Comparison of ENCODE assay signal across 8 cellular contexts in genomic region chr18:32049393-32050161, GRCh38. TPM values are rescaled to one million over a fixed set of nuclear protein-coding genes. Genes with fewer than 3 reads are reported as not detected.
DNase-seq lines count a peak whose midpoint lies in the region; ATAC-seq and TF ChIP-seq lines count a peak whose summit lies in the region.

No MANE protein-coding gene starts in this region.

- H3K36me3 Mint-ChIP-seq in activated B cell treated with CpG ODN at 0.5 μM for 24 hours (ENCODE audit: low read depth): peaks cover 5% of the 10 kb centered on the region

- H3K79me2 ChIP-seq in ACC112 (ENCODE audit: control insufficient read depth, insufficient read depth, low read length, unreplicated experiment): no peaks in the 10 kb centered on the region

- no peaks in the 10 kb centered on the region for H3K27me3 Mint-ChIP-seq in activated B cell treated with CpG ODN at 0.5 μM for 24 hours

- no peaks in the 10 kb centered on the region for H3K9me3 Mint-ChIP-seq in activated B cell treated with CpG ODN at 0.5 μM for 24 hours

- POLR2A ChIA-PET in activated B cell treated with CpG ODN at 0.5 μM for 24 hours (lab: Charles Lee): interaction anchor here (0.6 to 2.2 kb wide), 6 partner anchors 9 to 42 kb away, joined by 3 to 20 read pairs (median 6); partner anchors contain the start of genes RNF125 and RNF138

- peaks cover 8% of the 10 kb centered on the region for H3K4me1 ChIP-seq in ACC112 (ENCODE audit: control insufficient read depth, insufficient read depth, low read length, unreplicated experiment)
- H3K4me1 ChIP-seq in foreskin keratinocyte: no peaks in the 10 kb centered on the region

- CTCF ChIA-PET in activated B cell treated with CpG ODN at 0.5 μM for 24 hours (lab: Charles Lee): interaction anchor here (0.5 to 1.1 kb wide), 2 partner anchors 23 to 30 kb away, joined by 3 to 5 read pairs; no protein-coding TSS in a partner anchor

- peak overlapping the region; percentile 12 for H3K4me3 Mint-ChIP-seq in activated B cell treated with CpG ODN at 0.5 μM for 24 hours

- ATAC-seq in HG02678 (IDR thresholded peaks at IDR 0.05; ENCODE audit: unreplicated experiment) (peak; percentile 37), activated B cell treated with CpG ODN at 0.5 μM for 24 hours (ENCODE audit: low read depth) (peak; percentile 62), foreskin keratinocyte (peak; percentile 56), HG03521 (IDR thresholded peaks at IDR 0.05; ENCODE audit: unreplicated experiment) (no peak)

- DNase-seq in activated B cell treated with CpG ODN at 0.5 μM for 24 hours (no peak), foreskin keratinocyte (peak; percentile 11 to 60), NCI-H526 treated with DMSO at 0.1 percent for 48 hours (lab: John Stamatoyannopoulos, UW) (no peak), NCI-H2029 treated with DMSO at 0.1 percent for 48 hours (lab: John Stamatoyannopoulos, UW) (no peak)
- DNase-seq in stimulated activated CD4-positive, alpha-beta T cell treated with anti-CD3 and anti-CD28 coated beads, Interleukin-4, amount 100 ng/mL, for 24 hours: peak; percentile 27

- no peaks in the 10 kb centered on the region for H3K27me3 ChIP-seq in ACC112 (ENCODE audit: insufficient read depth, low read length)
- H3K27me3 ChIP-seq in foreskin keratinocyte: no peaks in the 10 kb centered on the region

- peak overlapping the region; percentile 80 for H3K27ac Mint-ChIP-seq in activated B cell treated with CpG ODN at 0.5 μM for 24 hours

- H3K36me3 ChIP-seq in ACC112 (ENCODE audit: insufficient read depth, low read length): no peaks in the 10 kb centered on the region

- TF ChIP-seq CTCF in activated B cell treated with CpG ODN at 0.5 μM for 24 hours (IDR thresholded peaks at IDR 0.05): no peak
- TF ChIP-seq CTCF in foreskin keratinocyte (conservative IDR thresholded peaks at IDR 0.05): no peak

- H3K27ac ChIP-seq in ACC112 (ENCODE audit: low read depth, low read length) (peak overlapping the region; percentile 45; the same call in 1 of the 2 replicates), foreskin keratinocyte (no peak overlapping the region)

- no peak overlapping the region for H2AFZ ChIP-seq in ACC112 (ENCODE audit: low read length, unreplicated experiment)

- no peak overlapping the region for H3K4me3 ChIP-seq in ACC112 (ENCODE audit: low read depth, low read length)

- intact Hi-C loops in activated B cell treated with CpG ODN at 0.5 μM for 24 hours (cut with micrococcal nuclease): loop anchor here (1.0 to 2.0 kb wide), 3 partner anchors 8 to 43 kb away; partner anchors contain the start of gene RNF125

- H3K4me1 Mint-ChIP-seq in activated B cell treated with CpG ODN at 0.5 μM for 24 hours: peaks cover 29% of the 10 kb centered on the region

RNA-seq across cellular contexts. Expression of gene RNF125, which starts 31.0 kb away (rescaled TPM):
- total RNA-seq in activated B cell treated with CpG ODN at 0.5 μM for 24 hours (2.1 and 3.1 TPM in 2 replicates), foreskin keratinocyte (1.7 and 2.3 TPM in 2 replicates)
- polyA plus RNA-seq in foreskin keratinocyte: 0.75 TPM in 2 replicates

RNA-seq across cellular contexts. Expression of gene RNF138, which starts 42.1 kb away (rescaled TPM):
- total RNA-seq in activated B cell treated with CpG ODN at 0.5 μM for 24 hours (55.2 and 66.4 TPM in 2 replicates), foreskin keratinocyte (27.6 and 28.1 TPM in 2 replicates)
- polyA plus RNA-seq in foreskin keratinocyte: 8.3 and 10.9 TPM in 2 replicates

Comparison
In these comparisons a context has a peak if more than half of its experiments do, and no peak if none do; other contexts are left out.
1. DNase-seq: peak in foreskin keratinocyte (2 of 2) and stimulated activated CD4-positive, alpha-beta T cell treated with anti-CD3 and anti-CD28 coated beads, Interleukin-4, amount 100 ng/mL, for 24 hours (single experiment); none in activated B cell treated with CpG ODN at 0.5 μM for 24 hours (single experiment), NCI-H526 treated with DMSO at 0.1 percent for 48 hours (single experiment) and NCI-H2029 treated with DMSO at 0.1 percent for 48 hours (single experiment).